Comparison of ENCODE assay signal across 1 cellular context in genomic region chr10:82953331-82953730, GRCh38.
TF ChIP-seq lines count a peak whose summit lies in the region.

No MANE protein-coding gene starts in this region.

TF ChIP-seq in SK-N-SH, 30 proteins besides CTCF, POLR2A, EP300 and RAD21 (continued from another document):
- TF ChIP-seq PBX3 (IDR thresholded peaks at IDR 0.05) = peak; percentile 53; the same call in 1 of the 2 replicates
TF ChIP-seq in SK-N-SH: peak in this region for 5.
